ENCODE assay signal across 8 cellular contexts in genomic region chr12:108854453-108855283, GRCh38. TPM values are rescaled to one million over a fixed set of nuclear protein-coding genes. Genes with fewer than 3 reads are reported as not detected.
DNase-seq lines count a peak whose midpoint lies in the region; ATAC-seq and TF ChIP-seq lines count a peak whose summit lies in the region.

No MANE protein-coding gene starts in this region.

- CTCF ChIA-PET in activated CD8-positive, alpha-beta memory T cell treated with anti-CD3 and anti-CD28 coated beads, Interleukin-2, amount 10 ng/mL, durations not matched to agents 7 days and 5 days (lab: Charles Lee) = no interaction called here
- CTCF ChIA-PET in activated CD8-positive, alpha-beta T cell treated with anti-CD3 and anti-CD28 coated beads, Interleukin-2, amount 10 ng/mL, durations not matched to agents 7 days and 5 days (lab: Charles Lee) = no interaction called here
- CTCF ChIA-PET in HEK293T (lab: Yijun Ruan, JAX) = no interaction called here

- H3K27ac Mint-ChIP-seq in activated CD8-positive, alpha-beta memory T cell treated with anti-CD3 and anti-CD28 coated beads, Interleukin-2, amount 10 ng/mL, durations not matched to agents 7 days and 5 days = peak overlapping the region; percentile 88
- peak overlapping the region; percentile 9 for H3K27ac Mint-ChIP-seq in activated CD8-positive, alpha-beta T cell treated with anti-CD3 and anti-CD28 coated beads, Interleukin-2, amount 10 ng/mL, durations not matched to agents 7 days and 5 days
- H3K27ac Mint-ChIP-seq in stimulated activated memory B cell treated with anti-CD40 and anti-IgM and Interleukin-4, amounts not matched to agents 10 μg/mL and 1 μg/mL and 100 μg/mL, for 72 hours = peak overlapping the region; percentile 79

- peaks cover 39% of the 10 kb centered on the region for H3K36me3 Mint-ChIP-seq in activated CD8-positive, alpha-beta memory T cell treated with anti-CD3 and anti-CD28 coated beads, Interleukin-2, amount 10 ng/mL, durations not matched to agents 7 days and 5 days
- H3K36me3 Mint-ChIP-seq in activated CD8-positive, alpha-beta T cell treated with anti-CD3 and anti-CD28 coated beads, Interleukin-2, amount 10 ng/mL, durations not matched to agents 7 days and 5 days (ENCODE audit: low read depth) = peaks cover 32% of the 10 kb centered on the region
- peaks cover 18% of the 10 kb centered on the region for H3K36me3 Mint-ChIP-seq in stimulated activated memory B cell treated with anti-CD40 and anti-IgM and Interleukin-4, amounts not matched to agents 10 μg/mL and 1 μg/mL and 100 μg/mL, for 72 hours

- DNase-seq in activated CD8-positive, alpha-beta memory T cell treated with anti-CD3 and anti-CD28 coated beads, Interleukin-2, amount 10 ng/mL, durations not matched to agents 7 days and 5 days = peak; percentile 50
- DNase-seq in activated CD8-positive, alpha-beta memory T cell treated with anti-CD3 and anti-CD28 coated beads for 24 hours = no peak
- DNase-seq in activated CD8-positive, alpha-beta T cell treated with anti-CD3 and anti-CD28 coated beads, Interleukin-2, amount 10 ng/mL, durations not matched to agents 7 days and 5 days = no peak
- DNase-seq in left ventricle myocardium superior = peak; percentile 59
- no peak for DNase-seq in SIG-M5 (lab: John Stamatoyannopoulos, UW)
- DNase-seq in OCI-M2 (lab: John Stamatoyannopoulos, UW; ENCODE audit: unreplicated experiment) = no peak
- no peak for DNase-seq in HEK293T (ENCODE audit: extremely low spot score)

- ATAC-seq in activated CD8-positive, alpha-beta memory T cell treated with anti-CD3 and anti-CD28 coated beads, Interleukin-2, amount 10 ng/mL, durations not matched to agents 7 days and 5 days = no peak
- no peak for ATAC-seq in activated CD8-positive, alpha-beta T cell treated with anti-CD3 and anti-CD28 coated beads, Interleukin-2, amount 10 ng/mL, durations not matched to agents 7 days and 5 days
- ATAC-seq in left ventricle myocardium superior = peak; percentile 29
- ATAC-seq in stimulated activated memory B cell treated with anti-CD40 and anti-IgM and Interleukin-4, amounts not matched to agents 10 μg/mL and 1 μg/mL and 100 μg/mL, for 72 hours = no peak

- intact Hi-C loops in left ventricle myocardium superior (cut with micrococcal nuclease) = no loop called here

- POLR2A ChIA-PET in activated CD8-positive, alpha-beta T cell treated with anti-CD3 and anti-CD28 coated beads, Interleukin-2, amount 10 ng/mL, durations not matched to agents 7 days and 5 days (lab: Charles Lee) = no interaction called here
- POLR2A ChIA-PET in HEK293T (lab: Yijun Ruan, JAX) = no interaction called here

- peaks cover 3% of the 10 kb centered on the region for H3K27me3 Mint-ChIP-seq in activated CD8-positive, alpha-beta memory T cell treated with anti-CD3 and anti-CD28 coated beads, Interleukin-2, amount 10 ng/mL, durations not matched to agents 7 days and 5 days
- H3K27me3 Mint-ChIP-seq in activated CD8-positive, alpha-beta T cell treated with anti-CD3 and anti-CD28 coated beads, Interleukin-2, amount 10 ng/mL, durations not matched to agents 7 days and 5 days (ENCODE audit: low read depth) = peaks cover 8% of the 10 kb centered on the region
- no peaks in the 10 kb centered on the region for H3K27me3 Mint-ChIP-seq in stimulated activated memory B cell treated with anti-CD40 and anti-IgM and Interleukin-4, amounts not matched to agents 10 μg/mL and 1 μg/mL and 100 μg/mL, for 72 hours

- peaks cover 64% of the 10 kb centered on the region for H3K4me1 Mint-ChIP-seq in activated CD8-positive, alpha-beta memory T cell treated with anti-CD3 and anti-CD28 coated beads, Interleukin-2, amount 10 ng/mL, durations not matched to agents 7 days and 5 days
- H3K4me1 Mint-ChIP-seq in activated CD8-positive, alpha-beta T cell treated with anti-CD3 and anti-CD28 coated beads, Interleukin-2, amount 10 ng/mL, durations not matched to agents 7 days and 5 days (ENCODE audit: low read depth) = peaks cover 53% of the 10 kb centered on the region
- H3K4me1 Mint-ChIP-seq in stimulated activated memory B cell treated with anti-CD40 and anti-IgM and Interleukin-4, amounts not matched to agents 10 μg/mL and 1 μg/mL and 100 μg/mL, for 72 hours = peaks cover 69% of the 10 kb centered on the region

- peaks cover 2% of the 10 kb centered on the region for H3K9me3 Mint-ChIP-seq in activated CD8-positive, alpha-beta memory T cell treated with anti-CD3 and anti-CD28 coated beads, Interleukin-2, amount 10 ng/mL, durations not matched to agents 7 days and 5 days (ENCODE audit: low read depth)
- H3K9me3 Mint-ChIP-seq in activated CD8-positive, alpha-beta T cell treated with anti-CD3 and anti-CD28 coated beads, Interleukin-2, amount 10 ng/mL, durations not matched to agents 7 days and 5 days (ENCODE audit: insufficient read depth) = no peaks in the 10 kb centered on the region
- no peaks in the 10 kb centered on the region for H3K9me3 Mint-ChIP-seq in stimulated activated memory B cell treated with anti-CD40 and anti-IgM and Interleukin-4, amounts not matched to agents 10 μg/mL and 1 μg/mL and 100 μg/mL, for 72 hours

- peak overlapping the region; percentile 87 for H3K4me3 Mint-ChIP-seq in activated CD8-positive, alpha-beta memory T cell treated with anti-CD3 and anti-CD28 coated beads, Interleukin-2, amount 10 ng/mL, durations not matched to agents 7 days and 5 days
- H3K4me3 Mint-ChIP-seq in activated CD8-positive, alpha-beta T cell treated with anti-CD3 and anti-CD28 coated beads, Interleukin-2, amount 10 ng/mL, durations not matched to agents 7 days and 5 days = peak overlapping the region; percentile 6
- peak overlapping the region; percentile 7 for H3K4me3 Mint-ChIP-seq in stimulated activated memory B cell treated with anti-CD40 and anti-IgM and Interleukin-4, amounts not matched to agents 10 μg/mL and 1 μg/mL and 100 μg/mL, for 72 hours

TF ChIP-seq in HEK293T, 16 proteins besides CTCF, POLR2A, EP300 and RAD21:
- TF ChIP-seq BHLHE40 (IDR thresholded peaks at IDR 0.05; ENCODE audit: borderline replicate concordance) = no peak
- no peak for TF ChIP-seq SP1 (IDR thresholded peaks at IDR 0.05)
- TF ChIP-seq FOXA1 (IDR thresholded peaks at IDR 0.05) = no peak
- TF ChIP-seq ARNT (IDR thresholded peaks at IDR 0.05) = no peak
- TF ChIP-seq, protein P1, sequence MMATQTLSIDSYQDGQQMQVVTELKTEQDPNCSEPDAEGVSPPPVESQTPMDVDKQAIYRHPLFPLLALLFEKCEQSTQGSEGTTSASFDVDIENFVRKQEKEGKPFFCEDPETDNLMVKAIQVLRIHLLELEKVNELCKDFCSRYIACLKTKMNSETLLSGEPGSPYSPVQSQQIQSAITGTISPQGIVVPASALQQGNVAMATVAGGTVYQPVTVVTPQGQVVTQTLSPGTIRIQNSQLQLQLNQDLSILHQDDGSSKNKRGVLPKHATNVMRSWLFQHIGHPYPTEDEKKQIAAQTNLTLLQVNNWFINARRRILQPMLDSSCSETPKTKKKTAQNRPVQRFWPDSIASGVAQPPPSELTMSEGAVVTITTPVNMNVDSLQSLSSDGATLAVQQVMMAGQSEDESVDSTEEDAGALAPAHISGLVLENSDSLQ (IDR thresholded peaks at IDR 0.05) = no peak
- no peak for TF ChIP-seq NFRKB (IDR thresholded peaks at IDR 0.05)
- no peak for TF ChIP-seq ZNF384 (IDR thresholded peaks at IDR 0.05)
- TF ChIP-seq SUZ12 (IDR thresholded peaks at IDR 0.05) = no peak
- no peak for TF ChIP-seq L3MBTL2 (conservative IDR thresholded peaks at IDR 0.05)

RNA-seq across cellular contexts. Expression of gene SSH1, which starts 2.7 kb away (rescaled TPM):
- total RNA-seq in activated CD8-positive, alpha-beta memory T cell treated with anti-CD3 and anti-CD28 coated beads, Interleukin-2, amount 10 ng/mL, durations not matched to agents 7 days and 5 days = 10 to 100 TPM; 66.9 to 73.9 TPM
- 10 to 100 TPM; 27.5 to 29.8 TPM for total RNA-seq in activated CD8-positive, alpha-beta T cell treated with anti-CD3 and anti-CD28 coated beads, Interleukin-2, amount 10 ng/mL, durations not matched to agents 7 days and 5 days
- total RNA-seq in left ventricle myocardium superior = 31.2 TPM

RNA-seq across cellular contexts. Expression of gene DAO, which starts 25.2 kb away (rescaled TPM):
- not detected for total RNA-seq in activated CD8-positive, alpha-beta memory T cell treated with anti-CD3 and anti-CD28 coated beads, Interleukin-2, amount 10 ng/mL, durations not matched to agents 7 days and 5 days
- not detected for total RNA-seq in activated CD8-positive, alpha-beta T cell treated with anti-CD3 and anti-CD28 coated beads, Interleukin-2, amount 10 ng/mL, durations not matched to agents 7 days and 5 days
- not detected for total RNA-seq in left ventricle myocardium superior

Comparison
In these comparisons a context has a peak if more than half of its experiments do, and no peak if none do; other contexts are left out.
1. DNase-seq: peak in activated CD8-positive, alpha-beta memory T cell treated with anti-CD3 and anti-CD28 coated beads, Interleukin-2, amount 10 ng/mL, durations not matched to agents 7 days and 5 days (single experiment) and left ventricle myocardium superior (single experiment); none in activated CD8-positive, alpha-beta memory T cell treated with anti-CD3 and anti-CD28 coated beads for 24 hours (single experiment), activated CD8-positive, alpha-beta T cell treated with anti-CD3 and anti-CD28 coated beads, Interleukin-2, amount 10 ng/mL, durations not matched to agents 7 days and 5 days (single experiment), SIG-M5 (single experiment), OCI-M2 (single experiment) and HEK293T (single experiment).
2. H3K27ac Mint-ChIP-seq: peak in every context shown above with its lines; median percentile 88 in activated CD8-positive, alpha-beta memory T cell treated with anti-CD3 and anti-CD28 coated beads, Interleukin-2, amount 10 ng/mL, durations not matched to agents 7 days and 5 days; 79 in stimulated activated memory B cell treated with anti-CD40 and anti-IgM and Interleukin-4, amounts not matched to agents 10 μg/mL and 1 μg/mL and 100 μg/mL, for 72 hours; 9 in activated CD8-positive, alpha-beta T cell treated with anti-CD3 and anti-CD28 coated beads, Interleukin-2, amount 10 ng/mL, durations not matched to agents 7 days and 5 days.
3. H3K4me3 Mint-ChIP-seq: peak in every context shown above with its lines; median percentile 87 in activated CD8-positive, alpha-beta memory T cell treated with anti-CD3 and anti-CD28 coated beads, Interleukin-2, amount 10 ng/mL, durations not matched to agents 7 days and 5 days; 7 in stimulated activated memory B cell treated with anti-CD40 and anti-IgM and Interleukin-4, amounts not matched to agents 10 μg/mL and 1 μg/mL and 100 μg/mL, for 72 hours; 6 in activated CD8-positive, alpha-beta T cell treated with anti-CD3 and anti-CD28 coated beads, Interleukin-2, amount 10 ng/mL, durations not matched to agents 7 days and 5 days.